ENCODE assay signal across 19 cellular contexts in genomic region chr5:157356576-157356975, GRCh38.
"Had no signal": no experiment of that assay in that cellular context is flagged by ENCODE, and none has a peak within 500 bp of the region (broad histone marks: within the 10 kb centered on the region; RNA-seq: fewer than 3 reads in every experiment).

No MANE protein-coding gene starts in this region.

- H3K27me3 Mint-ChIP-seq: progenitor cell of endocrine pancreas; stimulated activated naive CD8-positive, alpha-beta T cell treated with anti-CD3 and anti-CD28 coated beads, Interleukin-15, Interleukin-2, amounts not matched to agents 100 ng/mL and 50 ng/mL, for 24 hours; T-cell had no signal

- ATAC-seq: left lobe of liver, right cardiac atrium, SK-N-SH treated with all-trans-retinoic acid at 6 μM for 48 hours, T-cell, WTC11 had no signal

- H3K4me1 Mint-ChIP-seq: neural progenitor cell had no signal

- H3K9me3 ChIP-seq: suprapubic skin, transverse colon, uterus had no signal

- H3K4me1 ChIP-seq: neural progenitor cell, suprapubic skin, transverse colon, uterus had no signal

- H3K4me3 ChIP-seq: neural progenitor cell, suprapubic skin, transverse colon, uterus had no signal

- H3K27me3 ChIP-seq: neural progenitor cell, suprapubic skin, transverse colon, uterus had no signal

- H3K27ac ChIP-seq: neural progenitor cell, suprapubic skin, transverse colon, uterus had no signal

- H3K9me3 Mint-ChIP-seq: neural progenitor cell; stimulated activated naive CD8-positive, alpha-beta T cell treated with anti-CD3 and anti-CD28 coated beads, Interleukin-15, Interleukin-2, amounts not matched to agents 100 ng/mL and 50 ng/mL, for 24 hours; T-cell; WTC11 had no signal

- H3K4me3 Mint-ChIP-seq: neural progenitor cell; stimulated activated naive CD8-positive, alpha-beta T cell treated with anti-CD3 and anti-CD28 coated beads, Interleukin-15, Interleukin-2, amounts not matched to agents 100 ng/mL and 50 ng/mL, for 24 hours; T-cell; WTC11 had no signal

- H3K27ac Mint-ChIP-seq: neural progenitor cell; progenitor cell of endocrine pancreas; stimulated activated naive CD8-positive, alpha-beta T cell treated with anti-CD3 and anti-CD28 coated beads, Interleukin-15, Interleukin-2, amounts not matched to agents 100 ng/mL and 50 ng/mL, for 24 hours; WTC11 had no signal

- DNase-seq: activated CD4-positive, alpha-beta T cell treated with anti-CD3 and anti-CD28 coated beads, Interleukin-2, amount 50 U/mL, for 1 hour; activated naive CD4-positive, alpha-beta T cell; foreskin fibroblast; hippocampal formation; kidney; midbrain; right cardiac atrium; SIG-M5; stimulated activated CD4-positive, alpha-beta T cell treated with anti-CD3 and anti-CD28 coated beads, Interleukin-2, amount 100 ng/mL, for 24 hours; T-cell; transverse colon; uterus had no signal

- H3K36me3 ChIP-seq: neural progenitor cell, suprapubic skin, transverse colon, uterus had no signal
